ENCODE assay signal across 8 cellular contexts in genomic region chr17:732788-733720, GRCh38. TPM values are rescaled to one million over a fixed set of nuclear protein-coding genes. Genes with fewer than 3 reads are reported as not detected.
DNase-seq lines count a peak whose midpoint lies in the region; ATAC-seq and TF ChIP-seq lines count a peak whose summit lies in the region.

No MANE protein-coding gene starts in this region.

- intact Hi-C loops in PC-3 (cut with micrococcal nuclease): no loop called here

- TF ChIP-seq CTCF in GM12864 (IDR thresholded peaks at IDR 0.05; ENCODE audit: low read depth, low read length, missing control alignments) (no peak), PC-3 (conservative IDR thresholded peaks at IDR 0.05; ENCODE audit: low read depth, low read length) (no peak)

- H3K79me2 ChIP-seq in PC-3 (ENCODE audit: low read length): peaks cover 44% of the 10 kb centered on the region

- H3K27ac ChIP-seq in PC-3 (ENCODE audit: low read length) (peak overlapping the region; percentile 37), iPS DF 6.9 (ENCODE audit: low read length) (no peak overlapping the region)

- CTCF ChIA-PET in PC-3 (lab: Charles Lee): no interaction called here

- H3K27me3 ChIP-seq in PC-3 (ENCODE audit: low read length) (no peaks in the 10 kb centered on the region), iPS DF 6.9 (ENCODE audit: control insufficient read depth, insufficient read depth, low read length) (peaks cover 1% of the 10 kb centered on the region; the same call in 1 of the 2 replicates)

- DNase-seq in GM12864 (ENCODE audit: low read depth): no peak
- peak; percentile 43 for DNase-seq in PC-3
- DNase-seq in amniotic epithelial cell (ENCODE audit: low read depth): peak; percentile 27
- DNase-seq in iPS DF 6.9 (ENCODE audit: low read depth, low spot score): no peak
- DNase-seq in retina: peak; percentile 75
- DNase-seq in NK-92 (lab: John Stamatoyannopoulos, UW; ENCODE audit: unreplicated experiment): no peak
- DNase-seq in SW 1271 (lab: John Stamatoyannopoulos, UW): no peak

- no peaks in the 10 kb centered on the region for H3F3A ChIP-seq in PC-3 (ENCODE audit: low read length, unreplicated experiment)

- TSS peak; percentile 58 for BruUV-seq in PC-3 (replicated peaks; lab: Mats Ljungman, UMichigan)

- no peaks in the 10 kb centered on the region for H4K20me1 ChIP-seq in PC-3 (ENCODE audit: low read length)

- H3K9me3 ChIP-seq in PC-3 (ENCODE audit: low read length): no peaks in the 10 kb centered on the region
- no peaks in the 10 kb centered on the region for H3K9me3 ChIP-seq in iPS DF 6.9 (ENCODE audit: control insufficient read depth, insufficient read depth, low read length)

- H3K4me1 ChIP-seq in PC-3 (ENCODE audit: insufficient read depth, low read length): peaks cover 33% of the 10 kb centered on the region
- peaks cover 2% of the 10 kb centered on the region; the same call in 1 of the 2 replicates for H3K4me1 ChIP-seq in iPS DF 6.9 (ENCODE audit: control insufficient read depth, insufficient read depth, low read length)

- H3K9ac ChIP-seq in PC-3 (ENCODE audit: low read length): peak overlapping the region; percentile 82

- peak; percentile 16 for ATAC-seq in HG02623 (IDR thresholded peaks at IDR 0.05; ENCODE audit: unreplicated experiment)
- ATAC-seq in PC-3: peak; percentile 42

- no peaks in the 10 kb centered on the region for H3K9me2 ChIP-seq in PC-3 (replicated peaks; ENCODE audit: low read length)

- H3K36me3 ChIP-seq in PC-3 (ENCODE audit: low read depth, low read length) (no peaks in the 10 kb centered on the region; the same call in 1 of the 2 replicates), iPS DF 6.9 (ENCODE audit: control insufficient read depth, insufficient read depth, low read length) (no peaks in the 10 kb centered on the region)

- peak overlapping the region; percentile 80 for H3K4me3 ChIP-seq in GM12864 (ENCODE audit: low read depth, low read length)
- peak overlapping the region; percentile 90 for H3K4me3 ChIP-seq in PC-3 (ENCODE audit: low read length)
- peak overlapping the region; percentile 86 for H3K4me3 ChIP-seq in iPS DF 6.9 (ENCODE audit: low read length)

- peak overlapping the region; percentile 69 for H2AFZ ChIP-seq in PC-3 (ENCODE audit: low read length)

- POLR2A ChIA-PET in PC-3 (lab: Charles Lee; ENCODE audit: unreplicated experiment): no interaction called here

- no CpG with 5 or more reads among the region's 72 CpGs for WGBS in iPS DF 6.9 (ENCODE audit: insufficient coverage, insufficient read length)

- peak overlapping the region; percentile 80 for H3K4me2 ChIP-seq in PC-3 (ENCODE audit: low read length)

RNA-seq across cellular contexts. Expression of gene TLCD3A, which starts 0.7 kb away (rescaled TPM):
- 10.0 and 13.9 TPM in 2 replicates for total RNA-seq in PC-3 (2014; rRNA removed)

RNA-seq across cellular contexts. Expression of gene VPS53, which starts 18.4 kb away (rescaled TPM):
- total RNA-seq in PC-3 (2014; rRNA removed): 14.5 and 21.9 TPM in 2 replicates

RNA-seq across cellular contexts. Expression of gene GEMIN4, which starts 19.0 kb away (rescaled TPM):
- total RNA-seq in PC-3 (2014; rRNA removed): 24.6 and 25.0 TPM in 2 replicates

RNA-seq across cellular contexts. Expression of gene GLOD4, which starts 49.0 kb away (rescaled TPM):
- 33.8 and 40.6 TPM in 2 replicates for total RNA-seq in PC-3 (2014; rRNA removed)

RNA-seq across cellular contexts. Expression of gene MRM3, which starts 49.1 kb away (rescaled TPM):
- 32.1 and 40.4 TPM in 2 replicates for total RNA-seq in PC-3 (2014; rRNA removed)

Comparison
In these comparisons a context has a peak if more than half of its experiments do, and no peak if none do; other contexts are left out.
1. DNase-seq: peak in PC-3 (single experiment), amniotic epithelial cell (single experiment) and retina (single experiment); none in GM12864 (single experiment), iPS DF 6.9 (single experiment), NK-92 (single experiment) and SW 1271 (0 of 2).
2. Peak in every context shown above with its lines, with median percentiles within 50 percentile points of each other: H3K4me3 ChIP-seq.